2 cellular contexts compared by ENCODE assay signal in the genomic region with DNA sequence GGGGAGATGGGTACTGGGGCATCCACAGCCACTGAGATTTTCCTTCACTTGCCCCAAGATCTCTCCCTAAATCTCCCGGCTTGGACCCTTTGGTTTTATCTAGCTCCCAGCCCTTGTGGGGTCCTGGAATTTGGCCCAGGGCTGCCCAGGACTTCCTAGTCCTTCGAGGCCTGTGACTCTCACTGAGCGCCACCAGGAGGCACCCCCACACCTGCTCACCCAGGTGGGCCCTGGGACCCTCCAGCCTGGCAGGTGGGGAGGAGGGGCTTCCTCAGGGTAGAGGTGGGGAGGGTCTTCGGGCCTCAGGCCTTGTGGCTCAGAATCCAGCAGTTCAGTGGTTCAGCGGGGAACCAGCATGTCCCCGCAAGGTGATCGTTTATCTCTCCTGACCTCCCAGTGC.
TF ChIP-seq lines count a peak whose summit lies in the region.

No MANE protein-coding gene starts in this region.

TF ChIP-seq in HCT116, 20 proteins besides CTCF, POLR2A, EP300 and RAD21:
- no peak for TF ChIP-seq ZNF274 (IDR thresholded peaks at IDR 0.05; ENCODE audit: low read depth, low read length)
- TF ChIP-seq, protein P1, sequence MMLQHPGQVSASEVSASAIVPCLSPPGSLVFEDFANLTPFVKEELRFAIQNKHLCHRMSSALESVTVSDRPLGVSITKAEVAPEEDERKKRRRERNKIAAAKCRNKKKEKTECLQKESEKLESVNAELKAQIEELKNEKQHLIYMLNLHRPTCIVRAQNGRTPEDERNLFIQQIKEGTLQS (IDR thresholded peaks at IDR 0.05), result no peak
- no peak for TF ChIP-seq POLR2AphosphoS5 (IDR thresholded peaks at IDR 0.05; ENCODE audit: low read depth, low read length)
- TF ChIP-seq CBX3 (IDR thresholded peaks at IDR 0.05; ENCODE audit: low read depth), result no peak
- no peak for TF ChIP-seq JUND (IDR thresholded peaks at IDR 0.05)
- TF ChIP-seq SIN3A (IDR thresholded peaks at IDR 0.05; ENCODE audit: low read depth), result no peak
- TF ChIP-seq REST (IDR thresholded peaks at IDR 0.05; ENCODE audit: low read depth), result no peak
- TF ChIP-seq CEBPB (IDR thresholded peaks at IDR 0.05; ENCODE audit: low read depth), result no peak
- no peak for TF ChIP-seq YY1 (IDR thresholded peaks at IDR 0.05; ENCODE audit: extremely low read depth, insufficient replicate concordance, low read depth, low read length)
- no peak for TF ChIP-seq EZH2 (IDR thresholded peaks at IDR 0.05)
- no peak for TF ChIP-seq MAX (IDR thresholded peaks at IDR 0.05)
- TF ChIP-seq EGR1 (IDR thresholded peaks at IDR 0.05; ENCODE audit: low read depth), result no peak
- TF ChIP-seq FOSL1 (IDR thresholded peaks at IDR 0.05; ENCODE audit: low read depth), result no peak
- TF ChIP-seq SRF (IDR thresholded peaks at IDR 0.05; ENCODE audit: low read depth), result no peak
TF ChIP-seq in HCT116: peak in this region for 0.

TF ChIP-seq in H1, 55 proteins besides CTCF, POLR2A, EP300 and RAD21:
- TF ChIP-seq SUZ12 (IDR thresholded peaks at IDR 0.05; ENCODE audit: low read length), result no peak
- 0 out of 2 replicates have a peak, but pooled peaks have one; percentile 13 for TF ChIP-seq TCF12 (IDR thresholded peaks at IDR 0.05; ENCODE audit: low read depth, low read length)
- TF ChIP-seq BCL11A (IDR thresholded peaks at IDR 0.05; ENCODE audit: low read depth in 2 of 2, low read length in 2 of 2), result no peak
